8 cellular contexts compared by ENCODE assay signal in genomic region chrX:153935326-153935851, GRCh38. TPM values are rescaled to one million over a fixed set of nuclear protein-coding genes. Genes with fewer than 3 reads are reported as not detected.
DNase-seq lines count a peak whose midpoint lies in the region; ATAC-seq and TF ChIP-seq lines count a peak whose summit lies in the region.

No MANE protein-coding gene starts in this region.

- TF ChIP-seq CTCF in OCI-LY3 (IDR thresholded peaks at IDR 0.05; ENCODE audit: low read depth, low read length) (no peak), esophagus muscularis mucosa (IDR thresholded peaks at IDR 0.05) (no peak)

- peaks cover 37% of the 10 kb centered on the region for H3K79me2 ChIP-seq in OCI-LY3 (ENCODE audit: low read length)

- peaks cover 3% of the 10 kb centered on the region for H3K36me3 ChIP-seq in OCI-LY3 (replicated peaks; ENCODE audit: low read depth, low read length)
- peaks cover 0 to 32% (median 27%) of the 10 kb centered on the region in 4 donors for H3K36me3 ChIP-seq in esophagus muscularis mucosa

- H3K4me1 ChIP-seq in OCI-LY3 (ENCODE audit: low read length): peaks cover 4% of the 10 kb centered on the region
- H3K4me1 ChIP-seq in esophagus muscularis mucosa: peaks cover 13 to 30% (median 20%) of the 10 kb centered on the region in 4 donors

- H4K20me1 ChIP-seq in OCI-LY3 (ENCODE audit: insufficient read depth, low read length): no peaks in the 10 kb centered on the region

- peak; percentile 7 for ATAC-seq in Right ventricle myocardium superior (ENCODE audit: poor library complexity)
- no peak for ATAC-seq in Right ventricle myocardium inferior
- no peak for ATAC-seq in GM21723 (IDR thresholded peaks at IDR 0.05; ENCODE audit: unreplicated experiment)

- H3K4me3 ChIP-seq in OCI-LY3 (ENCODE audit: low read length) (peak overlapping the region; percentile 91), esophagus muscularis mucosa (peak overlapping the region; percentile 68 to 92 (median 72)), skeletal muscle cell (ENCODE audit: low read depth, low read length) (peak overlapping the region; percentile 40)

- TF ChIP-seq POLR2A in esophagus muscularis mucosa (IDR thresholded peaks at IDR 0.05; ENCODE audit: low read depth): no peak

- DNase-seq in Right ventricle myocardium superior: no peak
- DNase-seq in Right ventricle myocardium inferior (ENCODE audit: missing footprints): no peak
- no peak for DNase-seq in esophagus muscularis mucosa (ENCODE audit: extremely low spot score)
- no peak for DNase-seq in skeletal muscle cell (ENCODE audit: low read depth)
- DNase-seq in stimulated activated naive CD4-positive, alpha-beta T cell treated with Interleukin-2 at 50 U/mL for 16 hours (lab: John Stamatoyannopoulos, UW): no peak
- no peak for DNase-seq in foreskin melanocyte

- H3K9ac ChIP-seq in OCI-LY3 (ENCODE audit: low read length): peak overlapping the region; percentile 64

- H3K9me3 ChIP-seq in OCI-LY3 (ENCODE audit: insufficient read depth, low read length): no peaks in the 10 kb centered on the region
- H3K9me3 ChIP-seq in esophagus muscularis mucosa: no peaks in the 10 kb centered on the region

- no peak for TF ChIP-seq EP300 in esophagus muscularis mucosa (IDR thresholded peaks at IDR 0.05)

- H2AFZ ChIP-seq in OCI-LY3 (ENCODE audit: low read depth, low read length): peak overlapping the region; percentile 65

- H3K4me2 ChIP-seq in OCI-LY3 (ENCODE audit: low read length): peak overlapping the region; percentile 99

- H3K27ac ChIP-seq in OCI-LY3 (ENCODE audit: low read length) (peak overlapping the region; percentile 30; the same call in 1 of the 2 replicates), esophagus muscularis mucosa (replicated peaks in 1 of 4) (peak overlapping the region; percentile 55 to 82 (median 63))

- intact Hi-C loops in Right ventricle myocardium superior (cut with DNase I): no loop called here
- intact Hi-C loops in Right ventricle myocardium inferior (cut with DNase I): no loop called here
- intact Hi-C loops in esophagus muscularis mucosa (cut with DNase I): no loop called here

- WGBS in esophagus muscularis mucosa: 34% methylated on average over 24 of the region's 32 CpGs

- H3K27me3 ChIP-seq in OCI-LY3 (ENCODE audit: low read depth, low read length) (no peaks in the 10 kb centered on the region), esophagus muscularis mucosa (no peaks in the 10 kb centered on the region)

RNA-seq across cellular contexts. Expression of gene NAA10, which starts 0.6 kb away (rescaled TPM):
- total RNA-seq in Right ventricle myocardium superior: 70.4 TPM
- 80.6 TPM for total RNA-seq in Right ventricle myocardium inferior
- 100 to 1,000 TPM in 2 of 4 donors, 10 to 100 TPM in 2; 89.3 to 106 (median 95.4) TPM for total RNA-seq in esophagus muscularis mucosa

RNA-seq across cellular contexts. Expression of gene RENBP, which starts 9.1 kb away (rescaled TPM):
- total RNA-seq in Right ventricle myocardium superior: 11.1 TPM
- 8.8 TPM for total RNA-seq in Right ventricle myocardium inferior
- 10 to 100 TPM in 1 of 4 donors, 1 to 10 TPM in 3; 8.0 to 12.6 (median 9.1) TPM for total RNA-seq in esophagus muscularis mucosa

RNA-seq across cellular contexts. Expression of gene ARHGAP4, which starts 9.3 kb away (rescaled TPM):
- total RNA-seq in Right ventricle myocardium superior (10.3 TPM), Right ventricle myocardium inferior (9.7 TPM), esophagus muscularis mucosa (10 to 100 TPM; 15.9 to 22.4 (median 17.7) TPM)

RNA-seq across cellular contexts. Expression of gene AVPR2, which starts 30.9 kb away (rescaled TPM):
- total RNA-seq in Right ventricle myocardium superior: 4.1 TPM
- 3.2 TPM for total RNA-seq in Right ventricle myocardium inferior
- 1 to 10 TPM; 1.2 to 7.6 (median 4.5) TPM for total RNA-seq in esophagus muscularis mucosa

RNA-seq across cellular contexts. Expression of gene HCFC1, which starts 36.2 kb away (rescaled TPM):
- total RNA-seq in Right ventricle myocardium superior: 24.7 TPM
- 25.4 TPM for total RNA-seq in Right ventricle myocardium inferior
- 100 to 1,000 TPM in 1 of 4 donors, 10 to 100 TPM in 3; 50.7 to 102 (median 60.8) TPM for total RNA-seq in esophagus muscularis mucosa

Comparison
In these comparisons a context has a peak if more than half of its experiments do, and no peak if none do; other contexts are left out.
1. H3K4me3 ChIP-seq: peak in every context shown above with its lines; median percentile 91 in OCI-LY3; 72 in esophagus muscularis mucosa; 40 in skeletal muscle cell.